ENCODE assay signal across 9 cellular contexts in genomic region chr10:22611425-22612111, GRCh38.
DNase-seq lines count a peak whose midpoint lies in the region; ATAC-seq lines count a peak whose summit lies in the region.
"Had no signal": no experiment of that assay in that cellular context is flagged by ENCODE, and none has a peak within 500 bp of the region (broad histone marks: within the 10 kb centered on the region; RNA-seq: fewer than 3 reads in every experiment).

No MANE protein-coding gene starts in this region.

- ATAC-seq in left cardiac atrium: no peak

- peak overlapping the region; percentile 95 for H3K27ac ChIP-seq in substantia nigra (ENCODE audit: low read depth, low read length, poor library complexity, severe bottlenecking)
- H3K27ac ChIP-seq: left ventricle myocardium inferior had no signal

- DNase-seq in activated gamma-delta T cell treated with Interleukin-2 at 50 U/mL for 16 hours (peak; percentile 60), activated gamma-delta T cell (lab: John Stamatoyannopoulos, UW) (no peak), substantia nigra (lab: John Stamatoyannopoulos, UW) (no peak), AG08395 (ENCODE audit: low spot score) (no peak), left cardiac atrium (no peak), cortex of kidney (lab: John Stamatoyannopoulos, UW) (no peak)
- peak; percentile 96 for DNase-seq in Jurkat, Clone E6-1 (ENCODE audit: low read depth, low spot score)
- DNase-seq in activated naive CD4-positive, alpha-beta T cell treated with anti-CD3 and anti-CD28 coated beads, Interleukin-2, amount 50 U/mL, for 16 hours: peak; percentile 59
- DNase-seq: left ventricle myocardium inferior had no signal

- H3K4me3 ChIP-seq in Jurkat, Clone E6-1 (ENCODE audit: low read length): peak overlapping the region; percentile 37
- H3K4me3 ChIP-seq: left ventricle myocardium inferior had no signal

- intact Hi-C loops in left cardiac atrium (cut with DNase I): no loop called here

Comparison
In these comparisons a context has a peak if more than half of its experiments do, and no peak if none do; other contexts are left out.
1. DNase-seq: peak in activated gamma-delta T cell treated with Interleukin-2 at 50 U/mL for 16 hours (single experiment), Jurkat, Clone E6-1 (single experiment) and activated naive CD4-positive, alpha-beta T cell treated with anti-CD3 and anti-CD28 coated beads, Interleukin-2, amount 50 U/mL, for 16 hours (single experiment); none in activated gamma-delta T cell (single experiment), substantia nigra (0 of 49), AG08395 (single experiment), left cardiac atrium (single experiment) and cortex of kidney (single experiment).